Comparison of ENCODE assay signal across 17 cellular contexts in the genomic region with DNA sequence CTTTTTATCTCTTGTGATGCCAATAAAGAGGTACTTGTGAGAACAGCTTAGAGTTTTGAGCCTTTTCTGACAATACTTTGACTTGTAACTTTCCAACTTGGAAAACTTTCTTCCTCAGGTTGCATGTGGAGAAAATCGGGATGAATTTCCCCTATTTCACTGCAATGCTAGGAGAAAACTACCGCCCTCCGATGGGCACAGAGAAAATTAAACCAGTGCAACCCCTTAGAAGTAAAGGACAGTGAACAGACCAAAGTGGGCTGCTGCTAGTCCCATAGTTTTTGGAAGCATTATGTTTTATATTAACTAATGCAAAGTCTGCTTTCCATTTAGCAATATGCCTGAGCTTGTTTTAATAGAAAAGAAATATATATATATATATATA.
DNase-seq lines count a peak whose midpoint lies in the region; ATAC-seq and TF ChIP-seq lines count a peak whose summit lies in the region.
"Had no signal": no experiment of that assay in that cellular context is flagged by ENCODE, and none has a peak within 500 bp of the region (broad histone marks: within the 10 kb centered on the region; RNA-seq: fewer than 3 reads in every experiment).

No MANE protein-coding gene starts in this region.

- CTCF ChIA-PET in PC-3 (lab: Charles Lee): no interaction called here

- no peaks in the 10 kb centered on the region for H3K79me2 ChIP-seq in PC-3 (ENCODE audit: low read length)
- H3K79me2 ChIP-seq in smooth muscle cell (ENCODE audit: low read depth): no peaks in the 10 kb centered on the region

- H3K27me3 ChIP-seq in PC-3 (ENCODE audit: low read length) (peaks cover 27% of the 10 kb centered on the region; the same call in 1 of the 2 replicates), smooth muscle cell (ENCODE audit: low read depth) (peaks cover 36% of the 10 kb centered on the region)

- no peak overlapping the region for H3K27ac Mint-ChIP-seq in naive thymus-derived CD8-positive, alpha-beta T cell
- H3K27ac Mint-ChIP-seq: naive B cell had no signal

- H3K4me1 ChIP-seq in PC-3 (ENCODE audit: insufficient read depth, low read length): no peaks in the 10 kb centered on the region
- H3K4me1 ChIP-seq in smooth muscle cell (ENCODE audit: low read depth): peaks cover 11% of the 10 kb centered on the region

- no peaks in the 10 kb centered on the region for H3K36me3 ChIP-seq in PC-3 (ENCODE audit: low read depth, low read length)
- no peaks in the 10 kb centered on the region for H3K36me3 ChIP-seq in smooth muscle cell (ENCODE audit: low read depth)
- H3K36me3 ChIP-seq: tibial nerve had no signal

- H2AFZ ChIP-seq in PC-3 (ENCODE audit: low read length) (no peak overlapping the region), smooth muscle cell (ENCODE audit: low read depth) (peak overlapping the region; percentile 40)

- H3K27me3 Mint-ChIP-seq in naive thymus-derived CD8-positive, alpha-beta T cell: peaks cover 0 to 8% (median 2%) of the 10 kb centered on the region in 5 donors

- POLR2A ChIA-PET in PC-3 (lab: Charles Lee; ENCODE audit: unreplicated experiment): no interaction called here
- POLR2A ChIA-PET in naive thymus-derived CD8-positive, alpha-beta T cell (lab: Charles Lee): no interaction called here

- H3K36me3 Mint-ChIP-seq in naive thymus-derived CD8-positive, alpha-beta T cell: no peaks in the 10 kb centered on the region
- H3K36me3 Mint-ChIP-seq: naive B cell had no signal

- H3K4me3 ChIP-seq in PC-3 (ENCODE audit: low read length): no peak overlapping the region
- H3K4me3 ChIP-seq in fibroblast of pulmonary artery (replicated peaks; ENCODE audit: low read depth, low read length): no peak overlapping the region
- peak overlapping the region; percentile 12 for H3K4me3 ChIP-seq in smooth muscle cell

- H3F3A ChIP-seq in PC-3 (ENCODE audit: low read length, unreplicated experiment) (no peaks in the 10 kb centered on the region), smooth muscle cell (ENCODE audit: low read depth) (peaks cover 4% of the 10 kb centered on the region)

- peak; percentile 40; the same call in 1 of the 2 replicates for TF ChIP-seq CTCF in PC-3 (conservative IDR thresholded peaks at IDR 0.05; ENCODE audit: low read depth, low read length)
- peak; percentile 25 for TF ChIP-seq CTCF in fibroblast of pulmonary artery (IDR thresholded peaks at IDR 0.05; ENCODE audit: low read length, missing control alignments)
- peak; percentile 16 for TF ChIP-seq CTCF in smooth muscle cell (IDR thresholded peaks at IDR 0.05; ENCODE audit: borderline replicate concordance, insufficient read depth, poor library complexity, severe bottlenecking)

- 5% methylated on average over 3 of the region's 3 CpGs for WGBS in smooth muscle cell (ENCODE audit: low lambda C conversion rate)

- H3K9ac ChIP-seq in PC-3 (ENCODE audit: low read length) (no peak overlapping the region), smooth muscle cell (ENCODE audit: low read depth) (no peak overlapping the region)

- no peaks in the 10 kb centered on the region for H4K20me1 ChIP-seq in PC-3 (ENCODE audit: low read length)
- H4K20me1 ChIP-seq in smooth muscle cell (ENCODE audit: low read depth): no peaks in the 10 kb centered on the region

- ATAC-seq in PC-3: no peak
- ATAC-seq in naive thymus-derived CD8-positive, alpha-beta T cell: no peak

- H3K9me2 ChIP-seq in PC-3 (replicated peaks; ENCODE audit: low read length): no peaks in the 10 kb centered on the region

- DNase-seq in DMS53 (lab: John Stamatoyannopoulos, UW): peak; percentile 7
- no peak for DNase-seq in DMS53 treated with DMSO at 0.1 percent for 48 hours (lab: John Stamatoyannopoulos, UW; ENCODE audit: unreplicated experiment)
- DNase-seq in PC-3: peak; percentile 17
- no peak for DNase-seq in fibroblast of pulmonary artery (ENCODE audit: low read depth)
- no peak for DNase-seq in smooth muscle cell (lab: John Stamatoyannopoulos, UW; ENCODE audit: unreplicated experiment)
- DNase-seq in GF-D8 (lab: John Stamatoyannopoulos, UW): no peak
- DNase-seq in naive thymus-derived CD8-positive, alpha-beta T cell: no peak
- no peak for DNase-seq in activated CD8-positive, alpha-beta memory T cell treated with anti-CD3 and anti-CD28 coated beads, Interleukin-2, amount 50 U/mL, for 48 hours
- DNase-seq: activated CD4-positive, alpha-beta T cell treated with anti-CD3 and anti-CD28 coated beads, Interleukin-2, amount 50 U/mL, for 4 hours; EL; islet precursor cell; naive B cell; NCI-H1092 treated with DMSO at 0.1 percent for 48 hours; NCI-H526 treated with DMSO at 0.1 percent for 48 hours; small intestine had no signal

- H3K4me1 Mint-ChIP-seq in naive thymus-derived CD8-positive, alpha-beta T cell: no peaks in the 10 kb centered on the region
- H3K4me1 Mint-ChIP-seq: central memory CD8-positive, alpha-beta T cell; naive B cell had no signal

- H3K27ac ChIP-seq in PC-3 (ENCODE audit: low read length): no peak overlapping the region
- H3K27ac ChIP-seq in smooth muscle cell (ENCODE audit: low read depth): no peak overlapping the region
- H3K27ac ChIP-seq: tibial nerve had no signal

- H3K4me3 Mint-ChIP-seq in naive thymus-derived CD8-positive, alpha-beta T cell: no peak overlapping the region
- H3K4me3 Mint-ChIP-seq: central memory CD8-positive, alpha-beta T cell; naive B cell had no signal

- intact Hi-C loops in PC-3 (cut with micrococcal nuclease): no loop called here

- no peaks in the 10 kb centered on the region for H3K9me3 ChIP-seq in PC-3 (ENCODE audit: low read length)
- H3K9me3 ChIP-seq in smooth muscle cell (replicated peaks; ENCODE audit: low read depth): no peaks in the 10 kb centered on the region
- H3K9me3 ChIP-seq: tibial nerve had no signal

- H3K4me2 ChIP-seq in PC-3 (ENCODE audit: low read length) (no peak overlapping the region), smooth muscle cell (peak overlapping the region; percentile 39)

- H3K9me3 Mint-ChIP-seq in naive thymus-derived CD8-positive, alpha-beta T cell: no peaks in the 10 kb centered on the region

- BruUV-seq in PC-3 (replicated peaks; lab: Mats Ljungman, UMichigan): no TSS peak

Comparison
In these comparisons a context has a peak if more than half of its experiments do, and no peak if none do; other contexts are left out.
1. DNase-seq: peak in DMS53 (single experiment) and PC-3 (single experiment); none in DMS53 treated with DMSO at 0.1 percent for 48 hours (single experiment), fibroblast of pulmonary artery (single experiment), smooth muscle cell (single experiment), GF-D8 (single experiment), naive thymus-derived CD8-positive, alpha-beta T cell (0 of 10) and activated CD8-positive, alpha-beta memory T cell treated with anti-CD3 and anti-CD28 coated beads, Interleukin-2, amount 50 U/mL, for 48 hours (single experiment).
2. Peak in every context shown above with its lines, with median percentiles within 50 percentile points of each other: CTCF ChIP-seq.